Comparison of ENCODE assay signal across 10 cellular contexts in the genomic region with DNA sequence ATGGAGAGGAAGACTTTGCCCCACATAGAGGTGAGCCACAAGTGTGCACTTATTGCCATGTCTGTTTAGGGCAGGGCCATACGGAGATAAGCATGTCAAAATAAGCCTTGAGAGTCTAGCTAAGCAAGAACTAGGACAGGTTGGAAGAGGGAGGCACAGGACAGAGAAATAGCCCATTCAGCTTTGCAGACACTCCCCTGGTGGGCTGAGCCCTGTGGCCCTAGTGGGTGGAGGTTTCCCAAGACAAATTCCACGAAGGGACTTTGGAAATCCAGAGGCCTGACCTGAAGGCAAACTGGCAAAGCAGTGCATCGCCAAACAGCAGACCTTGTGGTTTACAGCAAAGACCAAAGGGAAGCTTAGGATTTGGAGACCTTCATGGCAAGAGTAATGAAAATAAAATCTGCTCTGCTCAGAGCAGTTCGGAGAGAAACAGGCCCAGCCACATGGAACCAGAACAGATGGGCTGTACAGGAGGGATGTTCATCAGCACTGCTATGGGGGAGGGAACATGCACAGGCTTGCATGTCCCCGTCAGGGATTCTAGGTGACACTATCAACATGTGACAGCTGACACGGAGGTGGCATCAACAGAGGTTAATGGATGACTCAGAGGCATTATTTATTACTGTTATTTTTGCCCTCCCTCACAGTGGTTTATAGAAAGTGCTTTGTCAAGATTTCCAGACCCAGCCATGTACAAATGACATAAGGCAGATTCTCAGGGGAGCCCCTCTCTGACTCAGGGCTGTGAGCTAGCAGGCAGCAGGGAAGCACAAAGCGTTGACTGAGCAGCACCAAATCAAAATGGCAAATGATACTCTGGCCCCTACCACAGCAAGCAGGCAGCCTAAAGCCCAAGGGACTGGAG.
A peak's percentile ranks its signal among the peaks of the same experiment; 100 is the strongest.
DNase-seq lines count a peak whose midpoint lies in the region; ATAC-seq and TF ChIP-seq lines count a peak whose summit lies in the region.
"Had no signal": no experiment of that assay in that cellular context is flagged by ENCODE, and none has a peak within 500 bp of the region (broad histone marks: within the 10 kb centered on the region; RNA-seq: fewer than 3 reads in every experiment).

No MANE protein-coding gene starts in this region.

- peak; percentile 88 for TF ChIP-seq EP300 in neural cell (conservative IDR thresholded peaks at IDR 0.05; ENCODE audit: poor library complexity, severe bottlenecking)

- H3K27me3 Mint-ChIP-seq in CD4-positive, alpha-beta memory T cell, result no peaks in the 10 kb centered on the region

- CTCF ChIA-PET in CD4-positive, alpha-beta memory T cell (lab: Charles Lee; ENCODE audit: partially characterized antibody), result no interaction called here

- no peaks in the 10 kb centered on the region for H3F3A ChIP-seq in neural cell (ENCODE audit: insufficient read depth, low read length, poor library complexity, severe bottlenecking)

- peak; percentile 75 for DNase-seq in NK-92 treated with Interleukin-12 subunit alpha and Interleukin-12 subunit beta, amount 100 ng/mL, for 24 hours (lab: John Stamatoyannopoulos, UW)
- DNase-seq in NK-92 (lab: John Stamatoyannopoulos, UW; ENCODE audit: unreplicated experiment) (no peak), HT1080 (ENCODE audit: low read depth) (peak; percentile 39), cerebellum (ENCODE audit: low spot score) (peak; percentile 72), NCI-H226 (no peak)
- DNase-seq in CD4-positive, alpha-beta memory T cell, result no peak
- DNase-seq: naive B cell had no signal

- no peaks in the 10 kb centered on the region for H3K9me3 Mint-ChIP-seq in CD4-positive, alpha-beta memory T cell
- H3K9me3 Mint-ChIP-seq: naive B cell had no signal

- H3K27ac Mint-ChIP-seq in CD4-positive, alpha-beta memory T cell, result peak overlapping the region in 3 of 7 donors; percentile 10 to 67 (median 52)

- no peaks in the 10 kb centered on the region for H3K27me3 ChIP-seq in neural cell (ENCODE audit: insufficient read depth, low read depth, low read length)
- no peaks in the 10 kb centered on the region for H3K27me3 ChIP-seq in CD4-positive, alpha-beta memory T cell (ENCODE audit: insufficient read depth, low read length)

- peak overlapping the region; percentile 17 for H3K9ac ChIP-seq in neural cell (ENCODE audit: low read length)

- H3K4me3 ChIP-seq in neural cell (ENCODE audit: low read length), result peak overlapping the region; percentile 40
- no peak overlapping the region for H3K4me3 ChIP-seq in CD4-positive, alpha-beta memory T cell (ENCODE audit: low read length in 2 of 2)

- H3K4me1 ChIP-seq in CD4-positive, alpha-beta memory T cell (ENCODE audit: insufficient read depth, low read length), result peaks cover 3% of the 10 kb centered on the region

- H3K9me2 ChIP-seq in neural cell (ENCODE audit: insufficient read depth, low read length), result no peaks in the 10 kb centered on the region

- POLR2A ChIA-PET in CD4-positive, alpha-beta memory T cell (lab: Charles Lee; ENCODE audit: partially characterized antibody), result interaction anchor here (0.6 to 0.7 kb wide), 2 partner anchors 89 to 97 kb away, joined by 3 read pairs; no protein-coding TSS in a partner anchor

- H3K36me3 ChIP-seq in neural cell (ENCODE audit: insufficient read depth, low read length), result no peaks in the 10 kb centered on the region
- H3K36me3 ChIP-seq in CD4-positive, alpha-beta memory T cell (ENCODE audit: insufficient read depth, low read length), result no peaks in the 10 kb centered on the region

- H3K9me3 ChIP-seq in neural cell (ENCODE audit: low read length), result no peaks in the 10 kb centered on the region
- H3K9me3 ChIP-seq in CD4-positive, alpha-beta memory T cell (ENCODE audit: control insufficient read depth in 1 of 2, low read length in 2 of 2), result no peaks in the 10 kb centered on the region

- H3K79me2 ChIP-seq in neural cell (replicated peaks; ENCODE audit: insufficient read depth, low read length), result no peaks in the 10 kb centered on the region

- H4K20me1 ChIP-seq in neural cell (ENCODE audit: insufficient read depth), result no peaks in the 10 kb centered on the region

- no peak overlapping the region for H3K4me3 Mint-ChIP-seq in CD4-positive, alpha-beta memory T cell
- H3K4me3 Mint-ChIP-seq: naive B cell had no signal

- intact Hi-C loops in CD4-positive, alpha-beta memory T cell (cut with micrococcal nuclease), result no loop called here

- peak overlapping the region; percentile 33 for H3K4me2 ChIP-seq in neural cell (ENCODE audit: low read length)

- peak overlapping the region; percentile 52 for H3K27ac ChIP-seq in neural cell (ENCODE audit: low read length)
- no peak overlapping the region for H3K27ac ChIP-seq in CD4-positive, alpha-beta memory T cell (ENCODE audit: low read depth, low read length)
- H3K27ac ChIP-seq: VCaP had no signal

- H2AFZ ChIP-seq in neural cell (ENCODE audit: low read depth, low read length), result no peak overlapping the region

- ATAC-seq in GM21619 (IDR thresholded peaks at IDR 0.05; ENCODE audit: unreplicated experiment), result peak; percentile 70

- TF ChIP-seq RAD21 in neural cell (conservative IDR thresholded peaks at IDR 0.05), result peak; percentile 40

- TF ChIP-seq CTCF in neural cell (IDR thresholded peaks at IDR 0.05; ENCODE audit: poor library complexity, severe bottlenecking), result no peak

- no peaks in the 10 kb centered on the region for H3K36me3 Mint-ChIP-seq in CD4-positive, alpha-beta memory T cell
- H3K36me3 Mint-ChIP-seq: naive B cell had no signal

- peaks cover 2 to 10% (median 8%) of the 10 kb centered on the region in 4 donors for H3K4me1 Mint-ChIP-seq in CD4-positive, alpha-beta memory T cell

TF ChIP-seq in neural cell, 6 proteins besides CTCF, POLR2A, EP300 and RAD21:
- TF ChIP-seq TAF1 (IDR thresholded peaks at IDR 0.05; ENCODE audit: low read depth), result no peak
- TF ChIP-seq, protein P1, sequence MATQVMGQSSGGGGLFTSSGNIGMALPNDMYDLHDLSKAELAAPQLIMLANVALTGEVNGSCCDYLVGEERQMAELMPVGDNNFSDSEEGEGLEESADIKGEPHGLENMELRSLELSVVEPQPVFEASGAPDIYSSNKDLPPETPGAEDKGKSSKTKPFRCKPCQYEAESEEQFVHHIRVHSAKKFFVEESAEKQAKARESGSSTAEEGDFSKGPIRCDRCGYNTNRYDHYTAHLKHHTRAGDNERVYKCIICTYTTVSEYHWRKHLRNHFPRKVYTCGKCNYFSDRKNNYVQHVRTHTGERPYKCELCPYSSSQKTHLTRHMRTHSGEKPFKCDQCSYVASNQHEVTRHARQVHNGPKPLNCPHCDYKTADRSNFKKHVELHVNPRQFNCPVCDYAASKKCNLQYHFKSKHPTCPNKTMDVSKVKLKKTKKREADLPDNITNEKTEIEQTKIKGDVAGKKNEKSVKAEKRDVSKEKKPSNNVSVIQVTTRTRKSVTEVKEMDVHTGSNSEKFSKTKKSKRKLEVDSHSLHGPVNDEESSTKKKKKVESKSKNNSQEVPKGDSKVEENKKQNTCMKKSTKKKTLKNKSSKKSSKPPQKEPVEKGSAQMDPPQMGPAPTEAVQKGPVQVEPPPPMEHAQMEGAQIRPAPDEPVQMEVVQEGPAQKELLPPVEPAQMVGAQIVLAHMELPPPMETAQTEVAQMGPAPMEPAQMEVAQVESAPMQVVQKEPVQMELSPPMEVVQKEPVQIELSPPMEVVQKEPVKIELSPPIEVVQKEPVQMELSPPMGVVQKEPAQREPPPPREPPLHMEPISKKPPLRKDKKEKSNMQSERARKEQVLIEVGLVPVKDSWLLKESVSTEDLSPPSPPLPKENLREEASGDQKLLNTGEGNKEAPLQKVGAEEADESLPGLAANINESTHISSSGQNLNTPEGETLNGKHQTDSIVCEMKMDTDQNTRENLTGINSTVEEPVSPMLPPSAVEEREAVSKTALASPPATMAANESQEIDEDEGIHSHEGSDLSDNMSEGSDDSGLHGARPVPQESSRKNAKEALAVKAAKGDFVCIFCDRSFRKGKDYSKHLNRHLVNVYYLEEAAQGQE (IDR thresholded peaks at IDR 0.05; ENCODE audit: borderline replicate concordance), result peak; percentile 72
- peak; percentile 37 for TF ChIP-seq MXI1 (conservative IDR thresholded peaks at IDR 0.05; ENCODE audit: poor library complexity, severe bottlenecking)
- peak; percentile 45 for TF ChIP-seq SMC3 (conservative IDR thresholded peaks at IDR 0.05; ENCODE audit: poor library complexity)
- no peak for TF ChIP-seq EZH2 (IDR thresholded peaks at IDR 0.05; ENCODE audit: borderline replicate concordance, insufficient read depth, low read length, poor library complexity, severe bottlenecking)
- peak; percentile 79 for TF ChIP-seq POLR2AphosphoS5 (IDR thresholded peaks at IDR 0.05)

Comparison
In these comparisons a context has a peak if more than half of its experiments do, and no peak if none do; other contexts are left out.
1. DNase-seq: peak in NK-92 treated with Interleukin-12 subunit alpha and Interleukin-12 subunit beta, amount 100 ng/mL, for 24 hours (single experiment), HT1080 (single experiment) and cerebellum (single experiment); none in NK-92 (single experiment), NCI-H226 (single experiment) and CD4-positive, alpha-beta memory T cell (0 of 5).